Comparison of ENCODE assay signal across 13 cellular contexts in genomic region chr14:72812292-72812851, GRCh38.
DNase-seq lines count a peak whose midpoint lies in the region; ATAC-seq, FAIRE-seq and TF ChIP-seq lines count a peak whose summit lies in the region.
"Had no signal": no experiment of that assay in that cellular context is flagged by ENCODE, and none has a peak within 500 bp of the region (broad histone marks: within the 10 kb centered on the region; RNA-seq: fewer than 3 reads in every experiment).

No MANE protein-coding gene starts in this region.

- H3K27me3 ChIP-seq in K562 (ENCODE audit: control insufficient read depth in 2 of 2, insufficient read depth in 2 of 2, low read length in 2 of 2) (peaks cover 0 to 15% of the 10 kb centered on the region in 2 experiments; a peak in 3 of 5 replicates), cardiac muscle cell (no peaks in the 10 kb centered on the region)

- no peaks in the 10 kb centered on the region for H3K9me3 ChIP-seq in K562 (replicated peaks; ENCODE audit: control insufficient read depth, insufficient read depth, low read depth, low read length)
- H3K9me3 ChIP-seq in cardiac muscle cell (ENCODE audit: low read depth): no peaks in the 10 kb centered on the region
- no peaks in the 10 kb centered on the region for H3K9me3 ChIP-seq in mucosa of descending colon

- no peak overlapping the region for H3K4me3 ChIP-seq in K562
- no peak overlapping the region for H3K4me3 ChIP-seq in cardiac muscle cell
- no peak overlapping the region for H3K4me3 ChIP-seq in mucosa of descending colon

- 0 out of 2 replicates have a peak, but pooled peaks cover 6% of the 10 kb centered on the region for H4K20me1 ChIP-seq in K562 (replicated peaks; ENCODE audit: control insufficient read depth, insufficient read depth, low read length)

- H3K36me3 ChIP-seq in K562 (ENCODE audit: control insufficient read depth, insufficient read depth, low read length) (no peaks in the 10 kb centered on the region), cardiac muscle cell (no peaks in the 10 kb centered on the region), mucosa of descending colon (ENCODE audit: low read depth) (no peaks in the 10 kb centered on the region)

- CTCF ChIA-PET in K562 (lab: Yijun Ruan, JAX; ENCODE audit: low intra/inter-chr PET ratio): no interaction called here

- no peak for TF ChIP-seq CTCF in K562 (IDR thresholded peaks at IDR 0.05 in 2 of 3, conservative IDR thresholded peaks at IDR 0.05 in 1 of 3; ENCODE audit: insufficient read depth in 2 of 3, low read depth in 1 of 3, low read length in 3 of 3)
- no peak for TF ChIP-seq CTCF in cardiac muscle cell (IDR thresholded peaks at IDR 0.05; ENCODE audit: low read depth, low read length)
- TF ChIP-seq CTCF in mucosa of descending colon (IDR thresholded peaks at IDR 0.05): no peak

- H3K9ac ChIP-seq in K562 (ENCODE audit: insufficient read depth in 1 of 2, low read depth in 2 of 2, low read length in 2 of 2): peak overlapping the region in 1 of 2 experiments; percentile 17; a peak in 1 of 4 replicates

- in situ Hi-C loops in K562 (cut with MboI): no loop called here

- H3K27ac ChIP-seq in K562 (ENCODE audit: extremely low read depth, low read depth, low read length): no peak overlapping the region
- peak overlapping the region; percentile 77 for H3K27ac ChIP-seq in cardiac muscle cell

- no TSS peak for BruUV-seq in K562 (replicated peaks; lab: Mats Ljungman, UMichigan)

- FAIRE-seq in K562 (lab: Jason Lieb, UNC): no peak

- no peak overlapping the region for H3K4me2 ChIP-seq in K562 (ENCODE audit: insufficient read depth, low read length)

- H3K4me1 ChIP-seq in K562 (replicated peaks in 1 of 2; ENCODE audit: control insufficient read depth in 2 of 2, insufficient read depth in 2 of 2, low read length in 2 of 2): peaks cover 0 to 5% of the 10 kb centered on the region in 2 experiments; a peak in 1 of 5 replicates
- peaks cover 28% of the 10 kb centered on the region for H3K4me1 ChIP-seq in cardiac muscle cell (ENCODE audit: low read depth)
- no peaks in the 10 kb centered on the region for H3K4me1 ChIP-seq in mucosa of descending colon (ENCODE audit: low read depth)

- no peak for DNase-seq in K562 (ENCODE audit: extremely low read depth in 1 of 4, low spot score in 3 of 4)
- DNase-seq in cardiac muscle cell (ENCODE audit: low read depth in 1 of 2, low spot score in 1 of 2): peak in 1 of 2 donors; percentile 47
- DNase-seq in mucosa of descending colon: no peak
- DNase-seq in superior temporal gyrus (ENCODE audit: extremely low spot score): peak; percentile 68
- no peak for DNase-seq in T1000 (lab: John Stamatoyannopoulos, UW)
- DNase-seq in foreskin melanocyte: no peak
- DNase-seq: activated CD4-positive, alpha-beta T cell treated with anti-CD3 and anti-CD28 coated beads, Interleukin-2, amount 50 U/mL, for 4 hours; activated naive CD4-positive, alpha-beta T cell treated with Interleukin-2 at 50 U/mL for 16 hours; MV-4-11; NCI-H82; T-helper 1 cell had no signal

- WGBS in K562 (ENCODE audit: insufficient coverage, low coverage, missing lambda C conversion rate): 24% methylated on average over 13 of the region's 17 CpGs

- intact Hi-C loops in K562 (cut with micrococcal nuclease) (no loop called here), mucosa of descending colon (cut with DNase I, micrococcal nuclease) (no loop called here)

- no peak overlapping the region for H2AFZ ChIP-seq in K562 (ENCODE audit: low read depth, low read length)

- H3K9me1 ChIP-seq in K562 (ENCODE audit: control insufficient read depth, insufficient read depth, low read length): no peaks in the 10 kb centered on the region

- ATAC-seq in K562 (no peak), mucosa of descending colon (peak; percentile 29), GM19452 (IDR thresholded peaks at IDR 0.05; ENCODE audit: unreplicated experiment) (no peak), HG03571 (IDR thresholded peaks at IDR 0.05; ENCODE audit: unreplicated experiment) (no peak)

- TF ChIP-seq EP300 in K562 (IDR thresholded peaks at IDR 0.05; ENCODE audit: low read length): no peak

- no peaks in the 10 kb centered on the region for H3K79me2 ChIP-seq in K562 (ENCODE audit: control insufficient read depth, insufficient read depth, low read length)

- TF ChIP-seq POLR2A in K562 (conservative IDR thresholded peaks at IDR 0.05): no peak

- POLR2A ChIA-PET in K562 (lab: Yijun Ruan, JAX): interaction anchor here (1.5 kb wide), 1 partner anchor 9 kb away, joined by 5 read pairs; no protein-coding TSS in a partner anchor

- no peak for TF ChIP-seq RAD21 in K562 (CRISPR knock-in tag; conservative IDR thresholded peaks at IDR 0.05 in 1 of 2, IDR thresholded peaks at IDR 0.05 in 1 of 2)

TF ChIP-seq in K562, 482 proteins besides CTCF, POLR2A, EP300 and RAD21 (continues in another document):
- TF ChIP-seq HNRNPLL (IDR thresholded peaks at IDR 0.05; ENCODE audit: low read depth, low read length, poor library complexity, severe bottlenecking): no peak
- no peak for TF ChIP-seq NFIX (CRISPR knock-in tag; IDR thresholded peaks at IDR 0.05; ENCODE audit: low read depth)
- TF ChIP-seq USF1 (CRISPR knock-in tag; IDR thresholded peaks at IDR 0.05): no peak
- no peak for TF ChIP-seq RCOR1 (IDR thresholded peaks at IDR 0.05; ENCODE audit: borderline replicate concordance in 1 of 2, low read depth in 2 of 2, low read length in 2 of 2)
- no peak for TF ChIP-seq PRDM10 (IDR thresholded peaks at IDR 0.05; ENCODE audit: partially characterized antibody)
- peak; percentile 42; the same call in 1 of the 2 replicates for TF ChIP-seq ATF3 (IDR thresholded peaks at IDR 0.05)
- TF ChIP-seq ATF3 (CRISPR knock-in tag; conservative IDR thresholded peaks at IDR 0.05): no peak
- TF ChIP-seq SETDB1 (IDR thresholded peaks at IDR 0.05; ENCODE audit: low read length): no peak
- no peak for TF ChIP-seq HMGXB4 (CRISPR knock-in tag; IDR thresholded peaks at IDR 0.05)
- no peak for TF ChIP-seq ZNF431 (CRISPR knock-in tag; IDR thresholded peaks at IDR 0.05)
- TF ChIP-seq ZNF511 (CRISPR knock-in tag; IDR thresholded peaks at IDR 0.05): no peak
- peak; percentile 35; the same call in 1 of the 2 replicates for TF ChIP-seq ATF7 (IDR thresholded peaks at IDR 0.05)
- no peak for TF ChIP-seq ESRRA (IDR thresholded peaks at IDR 0.05; ENCODE audit: borderline replicate concordance, low read depth)
